ENCODE assay signal across 28 cellular contexts in the genomic region with DNA sequence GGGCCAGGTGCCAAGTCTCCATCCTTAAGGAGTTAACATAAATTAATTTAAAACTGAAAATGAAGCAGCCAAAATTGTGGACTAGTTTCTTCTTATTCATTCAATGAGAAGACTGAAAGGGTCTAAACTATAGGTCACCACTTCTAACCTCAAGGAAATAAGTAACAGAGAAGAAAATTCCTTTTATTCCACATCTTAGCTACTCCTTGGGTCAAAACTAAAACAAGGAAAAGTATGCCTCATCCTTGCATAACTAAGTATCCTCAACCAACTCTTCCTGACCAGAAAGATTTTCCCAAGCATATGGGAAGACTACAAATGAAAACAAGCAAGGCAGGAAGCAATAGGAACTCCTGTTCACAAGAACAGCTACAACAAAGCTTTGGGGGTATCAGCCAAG.
"Had no signal": no experiment of that assay in that cellular context is flagged by ENCODE, and none has a peak within 500 bp of the region (broad histone marks: within the 10 kb centered on the region; RNA-seq: fewer than 3 reads in every experiment).

No MANE protein-coding gene starts in this region.

- H3K4me2 ChIP-seq: KMS-11 had no signal

- H3K9me3 Mint-ChIP-seq: activated naive CD4-positive, alpha-beta T cell treated with anti-CD3 and anti-CD28 coated beads, Interleukin-2, amount 10 ng/mL, durations not matched to agents 7 days and 5 days; activated naive CD8-positive, alpha-beta T cell treated with anti-CD3 and anti-CD28 coated beads, Interleukin-2, amount 10 ng/mL, durations not matched to agents 7 days and 5 days had no signal

- H3K9ac ChIP-seq: KMS-11 had no signal

- H3K4me3 ChIP-seq: breast epithelium, SJSA1 had no signal

- H3K36me3 ChIP-seq: breast epithelium had no signal

- DNase-seq: activated CD4-positive, alpha-beta T cell treated with anti-CD3 and anti-CD28 coated beads for 48 hours; activated CD4-positive, alpha-beta T cell treated with anti-CD3 and anti-CD28 coated beads, Interleukin-2, amount 50 U/mL, for 4 hours; activated CD4-positive, CD25-positive, alpha-beta regulatory T cell treated with anti-CD3 and anti-CD28 coated beads, Interleukin-2, amount 50 U/mL, for 72 hours; activated CD8-positive, alpha-beta memory T cell treated with anti-CD3 and anti-CD28 coated beads, Interleukin-2, amount 50 U/mL, for 48 hours; activated CD8-positive, alpha-beta T cell treated with anti-CD3 and anti-CD28 coated beads, Interleukin-2, amount 10 ng/mL, durations not matched to agents 7 days and 5 days; activated effector memory CD4-positive, alpha-beta T cell treated with anti-CD3 and anti-CD28 coated beads, Interleukin-2, amount 50 U/mL, for 16 hours; activated naive CD4-positive, alpha-beta T cell treated with anti-CD3 and anti-CD28 coated beads, Interleukin-2, amount 10 ng/mL, durations not matched to agents 7 days and 5 days; activated naive CD8-positive, alpha-beta T cell treated with anti-CD3 and anti-CD28 coated beads, Interleukin-2, amount 10 ng/mL, durations not matched to agents 7 days and 5 days; activated T-cell treated with anti-CD3 and anti-CD28 coated beads, Interleukin-2, amount 50 U/mL, for 1 hour; aorta; caudate nucleus; NCI-H1092 treated with DMSO at 0.1 percent for 48 hours; NCI-H1417 treated with DMSO at 0.1 percent for 48 hours; NCI-H1694; NCI-H2029; NCI-H345; NCI-H510A; NCI-H69; NK-92 treated with Interleukin-12 subunit alpha and Interleukin-12 subunit beta, amount 100 ng/mL, for 24 hours; OCI-M1; Right ventricle myocardium superior; SW 1271 had no signal

- H3K36me3 Mint-ChIP-seq: activated naive CD4-positive, alpha-beta T cell treated with anti-CD3 and anti-CD28 coated beads, Interleukin-2, amount 10 ng/mL, durations not matched to agents 7 days and 5 days had no signal

- H3K27me3 Mint-ChIP-seq: activated naive CD4-positive, alpha-beta T cell treated with anti-CD3 and anti-CD28 coated beads, Interleukin-2, amount 10 ng/mL, durations not matched to agents 7 days and 5 days; activated naive CD8-positive, alpha-beta T cell treated with anti-CD3 and anti-CD28 coated beads, Interleukin-2, amount 10 ng/mL, durations not matched to agents 7 days and 5 days had no signal

- ATAC-seq: activated CD8-positive, alpha-beta T cell treated with anti-CD3 and anti-CD28 coated beads, Interleukin-2, amount 10 ng/mL, durations not matched to agents 7 days and 5 days; Panc1; SK-N-SH treated with all-trans-retinoic acid at 6 μM for 48 hours had no signal

- H3K27me3 ChIP-seq: breast epithelium, SJSA1 had no signal

- H3K4me1 ChIP-seq: breast epithelium, SJSA1 had no signal

- H3K9me3 ChIP-seq: breast epithelium, SJSA1 had no signal

- H3K27ac ChIP-seq: breast epithelium, KMS-11, RWPE1, SJSA1 had no signal

- H3K4me3 Mint-ChIP-seq: activated CD8-positive, alpha-beta T cell treated with anti-CD3 and anti-CD28 coated beads, Interleukin-2, amount 10 ng/mL, durations not matched to agents 7 days and 5 days; activated naive CD4-positive, alpha-beta T cell treated with anti-CD3 and anti-CD28 coated beads, Interleukin-2, amount 10 ng/mL, durations not matched to agents 7 days and 5 days; activated naive CD8-positive, alpha-beta T cell treated with anti-CD3 and anti-CD28 coated beads, Interleukin-2, amount 10 ng/mL, durations not matched to agents 7 days and 5 days had no signal

- H3K27ac Mint-ChIP-seq: activated CD8-positive, alpha-beta T cell treated with anti-CD3 and anti-CD28 coated beads, Interleukin-2, amount 10 ng/mL, durations not matched to agents 7 days and 5 days; activated naive CD4-positive, alpha-beta T cell treated with anti-CD3 and anti-CD28 coated beads, Interleukin-2, amount 10 ng/mL, durations not matched to agents 7 days and 5 days; activated naive CD8-positive, alpha-beta T cell treated with anti-CD3 and anti-CD28 coated beads, Interleukin-2, amount 10 ng/mL, durations not matched to agents 7 days and 5 days had no signal
